Comparison of ENCODE assay signal across 8 cellular contexts in genomic region chr10:97759157-97759980, GRCh38. TPM values are rescaled to one million over a fixed set of nuclear protein-coding genes. Genes with fewer than 3 reads are reported as not detected.
DNase-seq lines count a peak whose midpoint lies in the region; ATAC-seq and TF ChIP-seq lines count a peak whose summit lies in the region.

No MANE protein-coding gene starts in this region.

- peak; percentile 97 for TF ChIP-seq CTCF in HFF-Myc (IDR thresholded peaks at IDR 0.05; ENCODE audit: low read depth, low read length, missing control alignments)

- H3K27me3 Mint-ChIP-seq in activated T-cell treated with anti-CD3 and anti-CD28 coated beads, Interleukin-2, amount 50 U/mL, for 4 hours (ENCODE audit: low read depth) = no peaks in the 10 kb centered on the region

- no peak overlapping the region for H3K4me3 ChIP-seq in HFF-Myc (replicated peaks; ENCODE audit: low read depth, low read length)

- H3K4me1 Mint-ChIP-seq in activated T-cell treated with anti-CD3 and anti-CD28 coated beads, Interleukin-2, amount 50 U/mL, for 4 hours (ENCODE audit: low read depth) = no peaks in the 10 kb centered on the region

- H3K9me3 Mint-ChIP-seq in activated T-cell treated with anti-CD3 and anti-CD28 coated beads, Interleukin-2, amount 50 U/mL, for 4 hours = no peaks in the 10 kb centered on the region

- no peak overlapping the region for H3K4me3 Mint-ChIP-seq in activated T-cell treated with anti-CD3 and anti-CD28 coated beads, Interleukin-2, amount 50 U/mL, for 4 hours

- peaks cover 38% of the 10 kb centered on the region for H3K36me3 Mint-ChIP-seq in activated T-cell treated with anti-CD3 and anti-CD28 coated beads, Interleukin-2, amount 50 U/mL, for 4 hours (ENCODE audit: insufficient read depth)

- peak; percentile 75 to 80 for ATAC-seq in activated T-cell treated with anti-CD3 and anti-CD28 coated beads, Interleukin-2, amount 50 U/mL, for 4 hours
- no peak for ATAC-seq in GM21526 (IDR thresholded peaks at IDR 0.05; ENCODE audit: low FRiP score, unreplicated experiment)
- no peak for ATAC-seq in GM21529 (IDR thresholded peaks at IDR 0.05; ENCODE audit: unreplicated experiment)

- DNase-seq in COLO668 (lab: John Stamatoyannopoulos, UW; ENCODE audit: unreplicated experiment) (peak; percentile 63), HFF-Myc (ENCODE audit: extremely low read depth, low read depth) (peak; percentile 32), NOMO-1 (lab: John Stamatoyannopoulos, UW; ENCODE audit: unreplicated experiment in 2 of 2) (peak; percentile 24 to 30), fibroblast of the conjunctiva (ENCODE audit: low read depth) (peak; percentile 45), non-pigmented ciliary epithelial cell (ENCODE audit: low read depth) (peak; percentile 9)
- DNase-seq in activated T-cell treated with anti-CD3 and anti-CD28 coated beads, Interleukin-2, amount 50 U/mL, for 4 hours = peak; percentile 38

RNA-seq across cellular contexts. Expression of gene SFRP5, which starts 12.4 kb away (rescaled TPM):
- total RNA-seq in activated T-cell treated with anti-CD3 and anti-CD28 coated beads, Interleukin-2, amount 50 U/mL, for 4 hours = under 1 TPM in 2 of 3 donors, not detected in 1; 0.13 to 0.28 TPM

RNA-seq across cellular contexts. Expression of gene ZFYVE27, which starts 22.4 kb away (rescaled TPM):
- 10 to 100 TPM; 27.1 to 27.6 (median 27.1) TPM for total RNA-seq in activated T-cell treated with anti-CD3 and anti-CD28 coated beads, Interleukin-2, amount 50 U/mL, for 4 hours

RNA-seq across cellular contexts. Expression of gene MARVELD1, which starts 45.8 kb away (rescaled TPM):
- total RNA-seq in activated T-cell treated with anti-CD3 and anti-CD28 coated beads, Interleukin-2, amount 50 U/mL, for 4 hours = 1 to 10 TPM; 1.6 to 2.5 (median 1.7) TPM

Comparison
In these comparisons a context has a peak if more than half of its experiments do, and no peak if none do; other contexts are left out.
1. DNase-seq: peak in every context shown above with its lines; median percentile 63 in COLO668; 45 in fibroblast of the conjunctiva; 38 in activated T-cell treated with anti-CD3 and anti-CD28 coated beads, Interleukin-2, amount 50 U/mL, for 4 hours; 32 in HFF-Myc; 27 in NOMO-1; 9 in non-pigmented ciliary epithelial cell.
2. ATAC-seq: peak in activated T-cell treated with anti-CD3 and anti-CD28 coated beads, Interleukin-2, amount 50 U/mL, for 4 hours (2 of 2); none in GM21526 (single experiment) and GM21529 (single experiment).